2 cellular contexts compared by ENCODE assay signal in genomic region chr2:109337221-109337620, GRCh38.
TF ChIP-seq lines count a peak whose summit lies in the region.

No MANE protein-coding gene starts in this region.

TF ChIP-seq in SK-N-SH, 30 proteins besides CTCF, POLR2A, EP300 and RAD21 (continued from another document):
- no peak for TF ChIP-seq ZBTB33 (IDR thresholded peaks at IDR 0.05; ENCODE audit: borderline replicate concordance, low read depth)

TF ChIP-seq in SK-N-SH treated with all-trans-retinoic acid at 6 μM for 48 hours, 23 proteins besides CTCF, POLR2A, EP300 and RAD21 (continued from another document):
- TF ChIP-seq ESRRG (CRISPR knock-in tag; IDR thresholded peaks at IDR 0.05) (no peak), CREB5 (CRISPR knock-in tag; IDR thresholded peaks at IDR 0.05; ENCODE audit: low read depth) (no peak), TCF4 (CRISPR knock-in tag; IDR thresholded peaks at IDR 0.05; ENCODE audit: borderline replicate concordance) (no peak)
